Comparison of ENCODE assay signal across 1 cellular context in the genomic region with DNA sequence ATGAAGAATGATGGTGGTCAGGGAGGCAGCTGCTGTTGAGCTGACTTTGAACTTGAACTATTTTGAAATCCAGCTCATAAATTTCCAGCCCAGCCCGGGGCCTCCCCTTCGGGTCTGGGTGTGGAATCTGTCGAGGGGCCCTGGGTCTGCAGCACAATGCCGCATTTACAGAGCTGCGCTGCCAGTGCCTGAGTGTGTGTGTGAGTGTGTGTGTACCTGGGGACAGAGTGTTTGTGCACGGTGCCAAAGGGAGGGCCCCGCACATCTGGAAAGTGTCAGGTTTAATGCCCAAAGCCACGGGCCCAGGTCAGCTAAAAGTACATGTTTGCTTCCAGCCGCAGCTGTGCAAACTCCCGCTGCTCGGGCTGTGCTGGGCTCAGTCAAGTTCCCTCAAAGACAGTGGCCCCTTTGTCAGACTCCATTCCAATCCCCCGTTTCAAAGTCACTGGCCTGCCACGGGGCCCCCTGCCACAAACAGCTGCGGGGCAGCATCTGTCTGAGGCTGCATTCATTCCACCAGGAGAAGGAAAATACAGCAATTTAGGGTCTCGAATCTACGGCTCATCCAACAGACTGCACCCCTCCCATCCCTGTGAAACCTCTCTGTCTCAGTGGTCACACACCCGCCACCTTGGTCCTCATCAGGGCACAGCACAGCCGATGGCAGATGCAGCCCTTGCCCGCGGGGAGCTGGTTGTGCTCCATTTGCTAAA.
TF ChIP-seq lines count a peak whose summit lies in the region.

No MANE protein-coding gene starts in this region.

TF ChIP-seq in HepG2, 621 proteins besides CTCF, POLR2A, EP300 and RAD21 (continued from another document and continues in another):
- TF ChIP-seq, protein P1, sequence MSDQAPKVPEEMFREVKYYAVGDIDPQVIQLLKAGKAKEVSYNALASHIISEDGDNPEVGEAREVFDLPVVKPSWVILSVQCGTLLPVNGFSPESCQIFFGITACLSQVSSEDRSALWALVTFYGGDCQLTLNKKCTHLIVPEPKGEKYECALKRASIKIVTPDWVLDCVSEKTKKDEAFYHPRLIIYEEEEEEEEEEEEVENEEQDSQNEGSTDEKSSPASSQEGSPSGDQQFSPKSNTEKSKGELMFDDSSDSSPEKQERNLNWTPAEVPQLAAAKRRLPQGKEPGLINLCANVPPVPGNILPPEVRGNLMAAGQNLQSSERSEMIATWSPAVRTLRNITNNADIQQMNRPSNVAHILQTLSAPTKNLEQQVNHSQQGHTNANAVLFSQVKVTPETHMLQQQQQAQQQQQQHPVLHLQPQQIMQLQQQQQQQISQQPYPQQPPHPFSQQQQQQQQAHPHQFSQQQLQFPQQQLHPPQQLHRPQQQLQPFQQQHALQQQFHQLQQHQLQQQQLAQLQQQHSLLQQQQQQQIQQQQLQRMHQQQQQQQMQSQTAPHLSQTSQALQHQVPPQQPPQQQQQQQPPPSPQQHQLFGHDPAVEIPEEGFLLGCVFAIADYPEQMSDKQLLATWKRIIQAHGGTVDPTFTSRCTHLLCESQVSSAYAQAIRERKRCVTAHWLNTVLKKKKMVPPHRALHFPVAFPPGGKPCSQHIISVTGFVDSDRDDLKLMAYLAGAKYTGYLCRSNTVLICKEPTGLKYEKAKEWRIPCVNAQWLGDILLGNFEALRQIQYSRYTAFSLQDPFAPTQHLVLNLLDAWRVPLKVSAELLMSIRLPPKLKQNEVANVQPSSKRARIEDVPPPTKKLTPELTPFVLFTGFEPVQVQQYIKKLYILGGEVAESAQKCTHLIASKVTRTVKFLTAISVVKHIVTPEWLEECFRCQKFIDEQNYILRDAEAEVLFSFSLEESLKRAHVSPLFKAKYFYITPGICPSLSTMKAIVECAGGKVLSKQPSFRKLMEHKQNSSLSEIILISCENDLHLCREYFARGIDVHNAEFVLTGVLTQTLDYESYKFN (CRISPR knock-in tag; conservative IDR thresholded peaks at IDR 0.05), result peak; percentile 86
- TF ChIP-seq ZNF589 (CRISPR knock-in tag; conservative IDR thresholded peaks at IDR 0.05) (no peak), ZNF260 (CRISPR knock-in tag; IDR thresholded peaks at IDR 0.05; ENCODE audit: borderline replicate concordance, low read depth) (no peak), FOSL1 (CRISPR knock-in tag; IDR thresholded peaks at IDR 0.05; ENCODE audit: borderline replicate concordance) (no peak), NONO (IDR thresholded peaks at IDR 0.05) (no peak), NONO (CRISPR knock-in tag; conservative IDR thresholded peaks at IDR 0.05) (peak; percentile 87), ATAD3A (CRISPR knock-in tag; IDR thresholded peaks at IDR 0.05) (no peak), ZNF121 (CRISPR knock-in tag; IDR thresholded peaks at IDR 0.05) (no peak; the same call in 1 of the 2 replicates), PCBP2 (optimal IDR thresholded peaks at IDR 0.05; ENCODE audit: low read depth, low read length, poor library complexity, severe bottlenecking) (no peak), NFRKB (IDR thresholded peaks at IDR 0.05) (no peak), ZFP1 (CRISPR knock-in tag; IDR thresholded peaks at IDR 0.05) (no peak), ZNF614 (CRISPR knock-in tag; IDR thresholded peaks at IDR 0.05; ENCODE audit: borderline replicate concordance) (no peak), PLRG1 (conservative IDR thresholded peaks at IDR 0.05) (no peak), TARDBP (CRISPR knock-in tag; IDR thresholded peaks at IDR 0.05) (peak; percentile 79), GTF3A (CRISPR knock-in tag; conservative IDR thresholded peaks at IDR 0.05) (0 out of 2 replicates have a peak, but pooled peaks have one; percentile 33), RORA (CRISPR knock-in tag; IDR thresholded peaks at IDR 0.05) (no peak), PHB2 (IDR thresholded peaks at IDR 0.05; ENCODE audit: partially characterized antibody) (no peak), SOX6 (IDR thresholded peaks at IDR 0.05) (no peak), SOX6 (CRISPR knock-in tag; IDR thresholded peaks at IDR 0.05) (peak; percentile 93), FOXO1 (CRISPR knock-in tag; IDR thresholded peaks at IDR 0.05) (peak; percentile 44; the same call in 1 of the 2 replicates), ETV6 (CRISPR knock-in tag; conservative IDR thresholded peaks at IDR 0.05) (0 out of 2 replicates have a peak, but pooled peaks have one; percentile 15), ZNF501 (CRISPR knock-in tag; IDR thresholded peaks at IDR 0.05) (peak; percentile 78; the same call in 1 of the 2 replicates), ZKSCAN8 (CRISPR knock-in tag; IDR thresholded peaks at IDR 0.05; ENCODE audit: borderline replicate concordance) (no peak)
- TF ChIP-seq, protein P2, sequence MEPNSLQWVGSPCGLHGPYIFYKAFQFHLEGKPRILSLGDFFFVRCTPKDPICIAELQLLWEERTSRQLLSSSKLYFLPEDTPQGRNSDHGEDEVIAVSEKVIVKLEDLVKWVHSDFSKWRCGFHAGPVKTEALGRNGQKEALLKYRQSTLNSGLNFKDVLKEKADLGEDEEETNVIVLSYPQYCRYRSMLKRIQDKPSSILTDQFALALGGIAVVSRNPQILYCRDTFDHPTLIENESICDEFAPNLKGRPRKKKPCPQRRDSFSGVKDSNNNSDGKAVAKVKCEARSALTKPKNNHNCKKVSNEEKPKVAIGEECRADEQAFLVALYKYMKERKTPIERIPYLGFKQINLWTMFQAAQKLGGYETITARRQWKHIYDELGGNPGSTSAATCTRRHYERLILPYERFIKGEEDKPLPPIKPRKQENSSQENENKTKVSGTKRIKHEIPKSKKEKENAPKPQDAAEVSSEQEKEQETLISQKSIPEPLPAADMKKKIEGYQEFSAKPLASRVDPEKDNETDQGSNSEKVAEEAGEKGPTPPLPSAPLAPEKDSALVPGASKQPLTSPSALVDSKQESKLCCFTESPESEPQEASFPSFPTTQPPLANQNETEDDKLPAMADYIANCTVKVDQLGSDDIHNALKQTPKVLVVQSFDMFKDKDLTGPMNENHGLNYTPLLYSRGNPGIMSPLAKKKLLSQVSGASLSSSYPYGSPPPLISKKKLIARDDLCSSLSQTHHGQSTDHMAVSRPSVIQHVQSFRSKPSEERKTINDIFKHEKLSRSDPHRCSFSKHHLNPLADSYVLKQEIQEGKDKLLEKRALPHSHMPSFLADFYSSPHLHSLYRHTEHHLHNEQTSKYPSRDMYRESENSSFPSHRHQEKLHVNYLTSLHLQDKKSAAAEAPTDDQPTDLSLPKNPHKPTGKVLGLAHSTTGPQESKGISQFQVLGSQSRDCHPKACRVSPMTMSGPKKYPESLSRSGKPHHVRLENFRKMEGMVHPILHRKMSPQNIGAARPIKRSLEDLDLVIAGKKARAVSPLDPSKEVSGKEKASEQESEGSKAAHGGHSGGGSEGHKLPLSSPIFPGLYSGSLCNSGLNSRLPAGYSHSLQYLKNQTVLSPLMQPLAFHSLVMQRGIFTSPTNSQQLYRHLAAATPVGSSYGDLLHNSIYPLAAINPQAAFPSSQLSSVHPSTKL (CRISPR knock-in tag; IDR thresholded peaks at IDR 0.05), result peak; percentile 67; the same call in 1 of the 2 replicates
- TF ChIP-seq, protein P3, sequence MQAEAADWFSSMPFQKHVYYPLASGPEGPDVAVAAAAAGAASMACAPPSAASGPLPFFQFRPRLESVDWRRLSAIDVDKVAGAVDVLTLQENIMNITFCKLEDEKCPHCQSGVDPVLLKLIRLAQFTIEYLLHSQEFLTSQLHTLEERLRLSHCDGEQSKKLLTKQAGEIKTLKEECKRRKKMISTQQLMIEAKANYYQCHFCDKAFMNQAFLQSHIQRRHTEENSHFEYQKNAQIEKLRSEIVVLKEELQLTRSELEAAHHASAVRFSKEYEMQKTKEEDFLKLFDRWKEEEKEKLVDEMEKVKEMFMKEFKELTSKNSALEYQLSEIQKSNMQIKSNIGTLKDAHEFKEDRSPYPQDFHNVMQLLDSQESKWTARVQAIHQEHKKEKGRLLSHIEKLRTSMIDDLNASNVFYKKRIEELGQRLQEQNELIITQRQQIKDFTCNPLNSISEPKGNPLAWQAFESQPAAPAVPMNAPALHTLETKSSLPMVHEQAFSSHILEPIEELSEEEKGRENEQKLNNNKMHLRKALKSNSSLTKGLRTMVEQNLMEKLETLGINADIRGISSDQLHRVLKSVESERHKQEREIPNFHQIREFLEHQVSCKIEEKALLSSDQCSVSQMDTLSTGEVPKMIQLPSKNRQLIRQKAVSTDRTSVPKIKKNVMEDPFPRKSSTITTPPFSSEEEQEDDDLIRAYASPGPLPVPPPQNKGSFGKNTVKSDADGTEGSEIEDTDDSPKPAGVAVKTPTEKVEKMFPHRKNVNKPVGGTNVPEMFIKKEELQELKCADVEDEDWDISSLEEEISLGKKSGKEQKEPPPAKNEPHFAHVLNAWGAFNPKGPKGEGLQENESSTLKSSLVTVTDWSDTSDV (CRISPR knock-in tag; IDR thresholded peaks at IDR 0.05), result no peak
- TF ChIP-seq, protein P4, sequence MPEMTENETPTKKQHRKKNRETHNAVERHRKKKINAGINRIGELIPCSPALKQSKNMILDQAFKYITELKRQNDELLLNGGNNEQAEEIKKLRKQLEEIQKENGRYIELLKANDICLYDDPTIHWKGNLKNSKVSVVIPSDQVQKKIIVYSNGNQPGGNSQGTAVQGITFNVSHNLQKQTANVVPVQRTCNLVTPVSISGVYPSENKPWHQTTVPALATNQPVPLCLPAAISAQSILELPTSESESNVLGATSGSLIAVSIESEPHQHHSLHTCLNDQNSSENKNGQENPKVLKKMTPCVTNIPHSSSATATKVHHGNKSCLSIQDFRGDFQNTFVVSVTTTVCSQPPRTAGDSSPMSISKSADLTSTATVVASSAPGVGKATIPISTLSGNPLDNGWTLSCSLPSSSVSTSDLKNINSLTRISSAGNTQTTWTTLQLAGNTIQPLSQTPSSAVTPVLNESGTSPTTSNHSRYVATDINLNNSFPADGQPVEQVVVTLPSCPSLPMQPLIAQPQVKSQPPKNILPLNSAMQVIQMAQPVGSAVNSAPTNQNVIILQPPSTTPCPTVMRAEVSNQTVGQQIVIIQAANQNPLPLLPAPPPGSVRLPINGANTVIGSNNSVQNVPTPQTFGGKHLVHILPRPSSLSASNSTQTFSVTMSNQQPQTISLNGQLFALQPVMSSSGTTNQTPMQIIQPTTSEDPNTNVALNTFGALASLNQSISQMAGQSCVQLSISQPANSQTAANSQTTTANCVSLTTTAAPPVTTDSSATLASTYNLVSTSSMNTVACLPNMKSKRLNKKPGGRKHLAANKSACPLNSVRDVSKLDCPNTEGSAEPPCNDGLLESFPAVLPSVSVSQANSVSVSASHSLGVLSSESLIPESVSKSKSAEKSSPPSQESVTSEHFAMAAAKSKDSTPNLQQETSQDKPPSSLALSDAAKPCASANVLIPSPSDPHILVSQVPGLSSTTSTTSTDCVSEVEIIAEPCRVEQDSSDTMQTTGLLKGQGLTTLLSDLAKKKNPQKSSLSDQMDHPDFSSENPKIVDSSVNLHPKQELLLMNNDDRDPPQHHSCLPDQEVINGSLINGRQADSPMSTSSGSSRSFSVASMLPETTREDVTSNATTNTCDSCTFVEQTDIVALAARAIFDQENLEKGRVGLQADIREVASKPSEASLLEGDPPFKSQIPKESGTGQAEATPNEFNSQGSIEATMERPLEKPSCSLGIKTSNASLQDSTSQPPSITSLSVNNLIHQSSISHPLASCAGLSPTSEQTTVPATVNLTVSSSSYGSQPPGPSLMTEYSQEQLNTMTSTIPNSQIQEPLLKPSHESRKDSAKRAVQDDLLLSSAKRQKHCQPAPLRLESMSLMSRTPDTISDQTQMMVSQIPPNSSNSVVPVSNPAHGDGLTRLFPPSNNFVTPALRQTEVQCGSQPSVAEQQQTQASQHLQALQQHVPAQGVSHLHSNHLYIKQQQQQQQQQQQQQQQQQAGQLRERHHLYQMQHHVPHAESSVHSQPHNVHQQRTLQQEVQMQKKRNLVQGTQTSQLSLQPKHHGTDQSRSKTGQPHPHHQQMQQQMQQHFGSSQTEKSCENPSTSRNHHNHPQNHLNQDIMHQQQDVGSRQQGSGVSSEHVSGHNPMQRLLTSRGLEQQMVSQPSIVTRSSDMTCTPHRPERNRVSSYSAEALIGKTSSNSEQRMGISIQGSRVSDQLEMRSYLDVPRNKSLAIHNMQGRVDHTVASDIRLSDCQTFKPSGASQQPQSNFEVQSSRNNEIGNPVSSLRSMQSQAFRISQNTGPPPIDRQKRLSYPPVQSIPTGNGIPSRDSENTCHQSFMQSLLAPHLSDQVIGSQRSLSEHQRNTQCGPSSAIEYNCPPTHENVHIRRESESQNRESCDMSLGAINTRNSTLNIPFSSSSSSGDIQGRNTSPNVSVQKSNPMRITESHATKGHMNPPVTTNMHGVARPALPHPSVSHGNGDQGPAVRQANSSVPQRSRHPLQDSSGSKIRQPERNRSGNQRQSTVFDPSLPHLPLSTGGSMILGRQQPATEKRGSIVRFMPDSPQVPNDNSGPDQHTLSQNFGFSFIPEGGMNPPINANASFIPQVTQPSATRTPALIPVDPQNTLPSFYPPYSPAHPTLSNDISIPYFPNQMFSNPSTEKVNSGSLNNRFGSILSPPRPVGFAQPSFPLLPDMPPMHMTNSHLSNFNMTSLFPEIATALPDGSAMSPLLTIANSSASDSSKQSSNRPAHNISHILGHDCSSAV (CRISPR knock-in tag; IDR thresholded peaks at IDR 0.05; ENCODE audit: borderline replicate concordance), result no peak
- TF ChIP-seq, protein P5, sequence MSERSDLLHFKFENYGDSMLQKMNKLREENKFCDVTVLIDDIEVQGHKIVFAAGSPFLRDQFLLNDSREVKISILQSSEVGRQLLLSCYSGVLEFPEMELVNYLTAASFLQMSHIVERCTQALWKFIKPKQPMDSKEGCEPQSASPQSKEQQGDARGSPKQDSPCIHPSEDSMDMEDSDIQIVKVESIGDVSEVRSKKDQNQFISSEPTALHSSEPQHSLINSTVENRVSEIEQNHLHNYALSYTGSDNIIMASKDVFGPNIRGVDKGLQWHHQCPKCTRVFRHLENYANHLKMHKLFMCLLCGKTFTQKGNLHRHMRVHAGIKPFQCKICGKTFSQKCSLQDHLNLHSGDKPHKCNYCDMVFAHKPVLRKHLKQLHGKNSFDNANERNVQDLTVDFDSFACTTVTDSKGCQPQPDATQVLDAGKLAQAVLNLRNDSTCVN (CRISPR knock-in tag; IDR thresholded peaks at IDR 0.05; ENCODE audit: borderline replicate concordance), result no peak
- TF ChIP-seq, protein P6, sequence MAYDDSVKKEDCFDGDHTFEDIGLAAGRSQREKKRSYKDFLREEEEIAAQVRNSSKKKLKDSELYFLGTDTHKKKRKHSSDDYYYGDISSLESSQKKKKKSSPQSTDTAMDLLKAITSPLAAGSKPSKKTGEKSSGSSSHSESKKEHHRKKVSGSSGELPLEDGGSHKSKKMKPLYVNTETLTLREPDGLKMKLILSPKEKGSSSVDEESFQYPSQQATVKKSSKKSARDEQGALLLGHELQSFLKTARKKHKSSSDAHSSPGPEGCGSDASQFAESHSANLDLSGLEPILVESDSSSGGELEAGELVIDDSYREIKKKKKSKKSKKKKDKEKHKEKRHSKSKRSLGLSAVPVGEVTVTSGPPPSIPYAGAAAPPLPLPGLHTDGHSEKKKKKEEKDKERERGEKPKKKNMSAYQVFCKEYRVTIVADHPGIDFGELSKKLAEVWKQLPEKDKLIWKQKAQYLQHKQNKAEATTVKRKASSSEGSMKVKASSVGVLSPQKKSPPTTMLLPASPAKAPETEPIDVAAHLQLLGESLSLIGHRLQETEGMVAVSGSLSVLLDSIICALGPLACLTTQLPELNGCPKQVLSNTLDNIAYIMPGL (CRISPR knock-in tag; IDR thresholded peaks at IDR 0.05; ENCODE audit: borderline replicate concordance in 1 of 2, low read depth in 1 of 2), result peak in 1 of 2 experiments; percentile 35; a peak in 1 of 4 replicates
